In genomic region chr4:169668069-169668721, GRCh38 we compare ENCODE assay signal across 21 cellular contexts. TPM values are rescaled to one million over a fixed set of nuclear protein-coding genes. Genes with fewer than 3 reads are reported as not detected.
DNase-seq lines count a peak whose midpoint lies in the region; ATAC-seq, FAIRE-seq and TF ChIP-seq lines count a peak whose summit lies in the region.
"Had no signal": no experiment of that assay in that cellular context is flagged by ENCODE, and none has a peak within 500 bp of the region (broad histone marks: within the 10 kb centered on the region; RNA-seq: fewer than 3 reads in every experiment).

No MANE protein-coding gene starts in this region.

- no peak for FAIRE-seq in pancreas (lab: Jason Lieb, UNC)
- FAIRE-seq: GM12878, GM18507 had no signal

- intact Hi-C loops in pancreas (cut with DNase I) = no loop called here

- H3K4me3 ChIP-seq in pancreas = no peak overlapping the region
- H3K4me3 ChIP-seq: GM12878 had no signal

- H3K4me3 Mint-ChIP-seq in T-helper 17 cell = no peak overlapping the region
- no peak overlapping the region for H3K4me3 Mint-ChIP-seq in nephron progenitor cell

- H3K27ac ChIP-seq in pancreas = peak overlapping the region in 1 of 4 donors; percentile 19
- H3K27ac ChIP-seq: C4-2B had no signal

- in situ Hi-C loops in ACHN (cut with HindIII; ENCODE audit: low pct_ligation_motif_present, low pct_unique_long_range_greater_than_20kb, low sequenced_read_pairs) = no loop called here

- TF ChIP-seq CTCF in pancreas (IDR thresholded peaks at IDR 0.05) = no peak
- TF ChIP-seq CTCF in nephron progenitor cell (IDR thresholded peaks at IDR 0.05) = no peak
- no peak for TF ChIP-seq CTCF in GM20000 (IDR thresholded peaks at IDR 0.05; ENCODE audit: extremely low read depth, missing control alignments)

- peaks cover 17% of the 10 kb centered on the region for H3K4me1 Mint-ChIP-seq in T-helper 17 cell
- H3K4me1 Mint-ChIP-seq in nephron progenitor cell = no peaks in the 10 kb centered on the region

- 42 to 47% methylated on average over 6 of the region's 6 CpGs for WGBS in pancreas, 2 donors

- no peak for ATAC-seq in T-helper 17 cell
- peak; percentile 67 to 87 (median 75) for ATAC-seq in pancreas
- ATAC-seq: GM12878, Panc1, SK-N-SH treated with all-trans-retinoic acid at 6 μM for 48 hours had no signal

- H3K9me3 ChIP-seq in T-helper 17 cell (ENCODE audit: control insufficient read depth, low read length, poor library complexity, severe bottlenecking) (no peaks in the 10 kb centered on the region), pancreas (no peaks in the 10 kb centered on the region)

- H3K27me3 Mint-ChIP-seq in T-helper 17 cell (no peaks in the 10 kb centered on the region), nephron progenitor cell (ENCODE audit: low read depth, poor library complexity) (peaks cover 6% of the 10 kb centered on the region)

- DNase-seq in ACHN (peak; percentile 7), T-helper 17 cell (no peak), kidney tubule cell (ENCODE audit: low spot score) (peak; percentile 64), pancreas (no peak), nephron progenitor cell (no peak), GM20000 (ENCODE audit: low spot score) (no peak), NCI-H1048 (lab: John Stamatoyannopoulos, UW) (no peak), SIG-M5 treated with dmso at 0.1 percent for 504 hours (lab: John Stamatoyannopoulos, UW; ENCODE audit: unreplicated experiment) (no peak)
- DNase-seq: 8988T, COR-L47, DMS79, HCEC 1CT, NCI-H1092 treated with DMSO at 0.1 percent for 48 hours, NCI-H1694 treated with DMSO at 0.1 percent for 48 hours, NCI-H774, Right ventricle myocardium superior had no signal

- H3K9me3 Mint-ChIP-seq in nephron progenitor cell = peaks cover 51% of the 10 kb centered on the region

- H3K27ac Mint-ChIP-seq in T-helper 17 cell (peak overlapping the region; percentile 2), nephron progenitor cell (no peak overlapping the region)

- H3K36me3 Mint-ChIP-seq in T-helper 17 cell (ENCODE audit: low read depth) (no peaks in the 10 kb centered on the region), nephron progenitor cell (ENCODE audit: low read depth) (peaks cover 71% of the 10 kb centered on the region)

- no peaks in the 10 kb centered on the region for H3K27me3 ChIP-seq in pancreas

- peaks cover 20 to 36% (median 25%) of the 10 kb centered on the region in 3 donors for H3K4me1 ChIP-seq in pancreas

- no peaks in the 10 kb centered on the region for H3K36me3 ChIP-seq in pancreas

RNA-seq across cellular contexts. Expression of gene CLCN3, which starts 47.8 kb away (rescaled TPM):
- total RNA-seq in T-helper 17 cell (10 to 100 TPM; 18.4 to 27.3 TPM), pancreas (10 to 100 TPM; 24.9 to 41.4 (median 33.6) TPM)
- polyA plus RNA-seq in pancreas = 10 to 100 TPM in 1 of 2 donors, 1 to 10 TPM in 1; 9.1 to 16.7 TPM

RNA-seq across cellular contexts. Expression of gene NEK1, which starts 55.8 kb away (rescaled TPM):
- total RNA-seq in T-helper 17 cell = 10 to 100 TPM; 11.8 to 13.5 TPM
- 1 to 10 TPM; 3.6 to 8.3 (median 5.0) TPM for total RNA-seq in pancreas
- 1 to 10 TPM; 2.1 to 3.9 TPM for polyA plus RNA-seq in pancreas

Comparison
In these comparisons a context has a peak if more than half of its experiments do, and no peak if none do; other contexts are left out.
1. DNase-seq: peak in ACHN (single experiment) and kidney tubule cell (single experiment); none in T-helper 17 cell (0 of 3), pancreas (0 of 6), nephron progenitor cell (single experiment), GM20000 (single experiment), NCI-H1048 (single experiment) and SIG-M5 treated with dmso at 0.1 percent for 504 hours (single experiment).